ENCODE assay signal across 33 cellular contexts in the genomic region with DNA sequence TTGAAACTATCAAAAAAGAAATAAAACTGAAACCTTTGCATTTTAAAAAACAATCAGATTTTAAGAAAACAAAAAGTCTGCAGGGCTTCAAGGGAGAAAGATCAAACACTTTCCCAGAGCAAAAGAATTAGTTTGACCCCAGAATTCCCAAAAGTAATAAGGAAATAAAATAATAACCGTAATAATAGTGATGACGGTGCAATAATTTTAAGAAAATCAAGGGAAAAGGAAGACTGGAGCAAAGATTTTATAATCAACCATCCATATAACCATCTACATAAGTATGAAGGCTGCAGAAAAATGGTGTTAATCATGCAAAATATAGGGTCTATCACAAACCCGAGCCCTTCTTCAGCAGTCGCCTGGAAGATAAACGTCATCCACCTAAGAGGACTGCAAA.
"Had no signal": no experiment of that assay in that cellular context is flagged by ENCODE, and none has a peak within 500 bp of the region (broad histone marks: within the 10 kb centered on the region; RNA-seq: fewer than 3 reads in every experiment).

No MANE protein-coding gene starts in this region.

- DNase-seq: activated B cell treated with CpG ODN at 0.5 μM for 24 hours; activated CD4-positive, alpha-beta memory T cell treated with anti-CD3 and anti-CD28 coated beads for 36 hours; activated CD4-positive, alpha-beta T cell treated with anti-CD3 and anti-CD28 coated beads for 4 hours; activated CD4-positive, alpha-beta T cell treated with anti-CD3 and anti-CD28 coated beads, Interleukin-2, amount 10 ng/mL, durations not matched to agents 24 days and 14 days; activated CD4-positive, alpha-beta T cell treated with anti-CD3 and anti-CD28 coated beads, Interleukin-2, amount 50 U/mL, for 1 hour; activated CD4-positive, alpha-beta T cell treated with anti-CD3 and anti-CD28 coated beads, Interleukin-2, amount 50 U/mL, for 4 hours; activated CD4-positive, CD25-positive, alpha-beta regulatory T cell treated with anti-CD3 and anti-CD28 coated beads, Interleukin-2, amount 50 U/mL, for 72 hours; activated CD8-positive, alpha-beta memory T cell treated with anti-CD3 and anti-CD28 coated beads, Interleukin-2, amount 50 U/mL, for 4 hours; activated CD8-positive, alpha-beta T cell treated with anti-CD3 and anti-CD28 coated beads for 36 hours; activated effector memory CD4-positive, alpha-beta T cell treated with anti-CD3 and anti-CD28 coated beads, Interleukin-2, amount 50 U/mL, for 16 hours; activated gamma-delta T cell treated with Interleukin-2 at 50 U/mL for 16 hours; activated naive CD4-positive, alpha-beta T cell; activated naive CD4-positive, alpha-beta T cell treated with anti-CD3 and anti-CD28 coated beads for 36 hours; activated naive CD4-positive, alpha-beta T cell treated with anti-CD3 and anti-CD28 coated beads, Interleukin-2, amount 50 U/mL, for 16 hours; activated naive CD8-positive, alpha-beta T cell treated with anti-CD3 and anti-CD28 coated beads, Interleukin-2, amount 10 ng/mL, durations not matched to agents 7 days and 5 days; activated naive CD8-positive, alpha-beta T cell treated with anti-CD3 and anti-CD28 coated beads, Interleukin-2, amount 50 U/mL, for 24 hours; activated T-cell treated with anti-CD3 and anti-CD28 coated beads for 4 hours; activated T-cell treated with anti-CD3 and anti-CD28 coated beads, Interleukin-2, amount 50 U/mL, for 1 hour; activated T-cell treated with anti-CD3 and anti-CD28 coated beads, Interleukin-2, amount 50 U/mL, for 4 hours; activated T-cell treated with anti-CD3 and anti-CD28 coated beads, Interleukin-2, amount 50 U/mL, for 72 hours; amygdala; anterior cingulate cortex; body of pancreas; brain microvascular endothelial cell; central memory CD4-positive, alpha-beta T cell; T-cell; T-helper 2 cell; T-helper 9 cell had no signal

- H3K36me3 ChIP-seq: brain microvascular endothelial cell, breast epithelium had no signal

- ATAC-seq: activated CD8-positive, alpha-beta T cell treated with anti-CD3 and anti-CD28 coated beads for 36 hours; activated naive CD8-positive, alpha-beta T cell treated with anti-CD3 and anti-CD28 coated beads, Interleukin-2, amount 50 U/mL, for 24 hours; activated T-cell treated with anti-CD3 and anti-CD28 coated beads, Interleukin-2, amount 50 U/mL, for 4 hours; activated T-cell treated with anti-CD3 and anti-CD28 coated beads, Interleukin-2, amount 50 U/mL, for 72 hours; activated T-helper 17 cell treated with anti-CD3 and anti-CD28 coated beads, Interleukin-2, amount 50 U/mL, for 72 hours; body of pancreas; T-cell had no signal

- H3K27ac ChIP-seq: body of pancreas, brain microvascular endothelial cell, breast epithelium, VCaP had no signal

- H3K4me3 ChIP-seq: body of pancreas, breast epithelium had no signal

- H3K4me1 ChIP-seq: body of pancreas, breast epithelium had no signal

- H3K27me3 ChIP-seq: body of pancreas, brain microvascular endothelial cell had no signal

- FAIRE-seq: astrocyte, TTC549 had no signal
